In the genomic region with DNA sequence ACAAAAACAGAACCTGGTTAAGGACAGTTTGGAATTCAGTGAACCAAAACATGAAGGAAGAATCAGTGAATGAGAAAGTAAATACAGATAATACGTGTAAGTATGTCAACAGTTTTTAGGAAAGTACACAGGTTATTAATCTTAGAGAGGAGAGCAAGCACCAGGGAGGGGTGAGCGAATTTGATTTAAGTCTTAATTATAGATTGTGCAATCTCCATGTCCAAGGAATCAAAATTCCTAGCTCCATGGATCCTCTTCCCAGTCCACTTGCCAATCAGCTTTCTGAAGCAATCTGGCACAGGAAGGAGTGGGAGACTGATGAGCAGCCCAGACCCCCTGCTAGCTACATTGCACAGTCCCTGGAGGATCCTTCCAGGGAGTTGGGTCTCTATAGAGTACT, we compare ENCODE assay signal across 8 cellular contexts.
"Had no signal": no experiment of that assay in that cellular context is flagged by ENCODE, and none has a peak within 500 bp of the region (broad histone marks: within the 10 kb centered on the region; RNA-seq: fewer than 3 reads in every experiment).

No MANE protein-coding gene starts in this region.

- FAIRE-seq: G401.6, GM12878, GM12891, GM12892, GM18507, GM19239 had no signal

- DNase-seq: GDM1, GF-D8 had no signal

- ATAC-seq: GM12878 had no signal

- H3K4me3 ChIP-seq: GM12878 had no signal
